ENCODE assay signal across 8 cellular contexts in genomic region chr6:127266178-127266891, GRCh38. TPM values are rescaled to one million over a fixed set of nuclear protein-coding genes. Genes with fewer than 3 reads are reported as not detected.
DNase-seq lines count a peak whose midpoint lies in the region; ATAC-seq and TF ChIP-seq lines count a peak whose summit lies in the region.

TSS of gene RNF146 (plus strand) at chr6:127266864. CDS start at chr6:127280339, 13,475 bp downstream.

- H3K27ac ChIP-seq in CD4-positive, CD25-positive, alpha-beta regulatory T cell (ENCODE audit: insufficient read depth, low read length, poor library complexity, severe bottlenecking): peak within 1 kb of the TSS; percentile 90
- peak within 1 kb of the TSS; percentile 98 to 99 for H3K27ac ChIP-seq in lung (ENCODE audit: low read depth in 1 of 2, low read length in 1 of 2)

- peaks cover 0 to 2% (median 0%) of the 10 kb centered on the region in 7 donors for H3K9me3 Mint-ChIP-seq in CD4-positive, CD25-positive, alpha-beta regulatory T cell
- no peaks in the 10 kb centered on the region for H3K9me3 Mint-ChIP-seq in activated CD4-positive, alpha-beta memory T cell treated with anti-CD3 and anti-CD28 coated beads, Interleukin-2, amount 10 ng/mL, durations not matched to agents 7 days and 5 days

- DNase-seq in CD4-positive, CD25-positive, alpha-beta regulatory T cell: peak; percentile 54 to 85 (median 79)
- DNase-seq in NCI-H748 (lab: John Stamatoyannopoulos, UW; ENCODE audit: unreplicated experiment) (peak; percentile 90), lung (ENCODE audit: low spot score) (peak; percentile 76)
- DNase-seq in activated CD4-positive, alpha-beta memory T cell treated with anti-CD3 and anti-CD28 coated beads, Interleukin-2, amount 10 ng/mL, durations not matched to agents 7 days and 5 days: peak; percentile 76
- DNase-seq in effector CD8-positive, alpha-beta T cell (lab: John Stamatoyannopoulos, UW): peak; percentile 52
- DNase-seq in stimulated activated CD4-positive, alpha-beta T cell treated with anti-CD3 and anti-CD28 coated beads, TNF-alpha, amount 100 ng/mL, for 24 hours (ENCODE audit: low read depth in 3 of 3): peak; percentile 47 to 63 (median 49)

- no peaks in the 10 kb centered on the region for H3K36me3 Mint-ChIP-seq in CD4-positive, CD25-positive, alpha-beta regulatory T cell
- H3K36me3 Mint-ChIP-seq in activated CD4-positive, alpha-beta memory T cell treated with anti-CD3 and anti-CD28 coated beads, Interleukin-2, amount 10 ng/mL, durations not matched to agents 7 days and 5 days (ENCODE audit: low read depth): peaks cover 8% of the 10 kb centered on the region

- H3K27ac Mint-ChIP-seq in CD4-positive, CD25-positive, alpha-beta regulatory T cell: peak within 1 kb of the TSS; percentile 95 to 99 (median 99)
- peak within 1 kb of the TSS; percentile 100 for H3K27ac Mint-ChIP-seq in activated CD4-positive, alpha-beta memory T cell treated with anti-CD3 and anti-CD28 coated beads, Interleukin-2, amount 10 ng/mL, durations not matched to agents 7 days and 5 days

- peaks cover 10% of the 10 kb centered on the region for H3K27me3 ChIP-seq in CD4-positive, CD25-positive, alpha-beta regulatory T cell (ENCODE audit: control insufficient read depth, insufficient read depth, low read length)
- H3K27me3 ChIP-seq in lung (ENCODE audit: control insufficient read depth, insufficient read depth): no peaks in the 10 kb centered on the region

- peak within 1 kb of the TSS; percentile 94 for H3K4me3 ChIP-seq in CD4-positive, CD25-positive, alpha-beta regulatory T cell (ENCODE audit: low read depth, low read length)
- H3K4me3 ChIP-seq in lung: peak within 1 kb of the TSS; percentile 87

- peak within 1 kb of the TSS; percentile 97 to 100 (median 99) for H3K4me3 Mint-ChIP-seq in CD4-positive, CD25-positive, alpha-beta regulatory T cell
- H3K4me3 Mint-ChIP-seq in activated CD4-positive, alpha-beta memory T cell treated with anti-CD3 and anti-CD28 coated beads, Interleukin-2, amount 10 ng/mL, durations not matched to agents 7 days and 5 days: peak within 1 kb of the TSS; percentile 98

- POLR2A ChIA-PET in activated CD4-positive, alpha-beta memory T cell treated with anti-CD3 and anti-CD28 coated beads, Interleukin-2, amount 10 ng/mL, durations not matched to agents 7 days and 5 days (lab: Charles Lee): interaction anchor here (0.8 to 2.6 kb wide), 12 partner anchors 9 to 250 kb away, joined by 3 to 16 read pairs (median 6); partner anchors contain the start of gene ECHDC1

- WGBS in lung, 2 donors: 0 to 1% methylated on average over 40 of the region's 40 CpGs

- no peaks in the 10 kb centered on the region for H3K9me3 ChIP-seq in CD4-positive, CD25-positive, alpha-beta regulatory T cell (ENCODE audit: control insufficient read depth in 2 of 2, low read length in 2 of 2)
- H3K9me3 ChIP-seq in lung (ENCODE audit: control insufficient read depth in 2 of 2, insufficient read depth in 1 of 2, low read length in 1 of 2): no peaks in the 10 kb centered on the region

- peak; percentile 40 for TF ChIP-seq CTCF in lung (IDR thresholded peaks at IDR 0.05; ENCODE audit: control extremely low read depth, extremely low read depth)

- peaks cover 14% of the 10 kb centered on the region for H3K4me1 ChIP-seq in CD4-positive, CD25-positive, alpha-beta regulatory T cell (ENCODE audit: control insufficient read depth, insufficient read depth, low read length, poor library complexity, severe bottlenecking)
- H3K4me1 ChIP-seq in lung (ENCODE audit: control insufficient read depth in 2 of 2, insufficient read depth in 2 of 2, low read length in 2 of 2): no peaks in the 10 kb centered on the region

- peak; percentile 77 to 78 for ATAC-seq in CD4-positive, CD25-positive, alpha-beta regulatory T cell (ENCODE audit: low read depth in 2 of 2)
- ATAC-seq in GM19397 (IDR thresholded peaks at IDR 0.05; ENCODE audit: unreplicated experiment) (peak; percentile 88), HG03565 (IDR thresholded peaks at IDR 0.05; ENCODE audit: unreplicated experiment) (peak; percentile 66), lung (ENCODE audit: insufficient read depth, low FRiP score) (peak; percentile 93)

- H3K4me1 Mint-ChIP-seq in CD4-positive, CD25-positive, alpha-beta regulatory T cell: peaks cover 21 to 46% (median 35%) of the 10 kb centered on the region in 4 donors
- H3K4me1 Mint-ChIP-seq in activated CD4-positive, alpha-beta memory T cell treated with anti-CD3 and anti-CD28 coated beads, Interleukin-2, amount 10 ng/mL, durations not matched to agents 7 days and 5 days: peaks cover 34% of the 10 kb centered on the region

- no peaks in the 10 kb centered on the region for H3K36me3 ChIP-seq in CD4-positive, CD25-positive, alpha-beta regulatory T cell (ENCODE audit: control insufficient read depth, insufficient read depth, low read length)
- H3K36me3 ChIP-seq in lung (ENCODE audit: control insufficient read depth in 2 of 2, insufficient read depth in 2 of 2, low read length in 2 of 2): no peaks in the 10 kb centered on the region

- CTCF ChIA-PET in activated CD4-positive, alpha-beta memory T cell treated with anti-CD3 and anti-CD28 coated beads, Interleukin-2, amount 10 ng/mL, durations not matched to agents 7 days and 5 days (lab: Charles Lee): interaction anchor here (0.5 to 2.9 kb wide), 41 partner anchors 9 to 1475 kb away, joined by 3 to 28 read pairs (median 6); partner anchors contain the start of gene ECHDC1

- peaks cover 7% of the 10 kb centered on the region for H3K27me3 Mint-ChIP-seq in CD4-positive, CD25-positive, alpha-beta regulatory T cell
- H3K27me3 Mint-ChIP-seq in activated CD4-positive, alpha-beta memory T cell treated with anti-CD3 and anti-CD28 coated beads, Interleukin-2, amount 10 ng/mL, durations not matched to agents 7 days and 5 days: peaks cover 4% of the 10 kb centered on the region

RNA-seq across cellular contexts. Expression of gene RNF146, which starts in this region (rescaled TPM):
- total RNA-seq in CD4-positive, CD25-positive, alpha-beta regulatory T cell: 14.0 TPM
- 10 to 100 TPM in 2 of 4 donors, 1 to 10 TPM in 2; 7.9 to 17.5 (median 13.2) TPM for polyA plus RNA-seq in CD4-positive, CD25-positive, alpha-beta regulatory T cell
- 10 to 100 TPM; 27.9 to 30.5 TPM for total RNA-seq in activated CD4-positive, alpha-beta memory T cell treated with anti-CD3 and anti-CD28 coated beads, Interleukin-2, amount 10 ng/mL, durations not matched to agents 7 days and 5 days
- total RNA-seq in lung: 10 to 100 TPM; 38.9 to 89.4 TPM
- polyA plus RNA-seq in lung: 10 to 100 TPM; 30.4 to 30.9 TPM

Comparison
In these comparisons a context has a peak if more than half of its experiments do, and no peak if none do; other contexts are left out.
1. Peak in every context shown above with its lines: DNase-seq, ATAC-seq, H3K4me3 ChIP-seq and H3K27ac ChIP-seq.